In genomic region chr3:71031914-71032521, GRCh38 we compare ENCODE assay signal across 10 cellular contexts.
DNase-seq lines count a peak whose midpoint lies in the region; ATAC-seq and TF ChIP-seq lines count a peak whose summit lies in the region.
"Had no signal": no experiment of that assay in that cellular context is flagged by ENCODE, and none has a peak within 500 bp of the region (broad histone marks: within the 10 kb centered on the region; RNA-seq: fewer than 3 reads in every experiment).

No MANE protein-coding gene starts in this region.

- no peak for DNase-seq in T-helper 2 cell treated with Interferon-gamma antibody and Interleukin-4, amounts not matched to agents 5 μg/mL and 100 μg/mL, for 36 hours (ENCODE audit: low spot score)
- DNase-seq in T-helper 2 cell (no peak), NCI-H2171 treated with DMSO at 0.1 percent for 48 hours (lab: John Stamatoyannopoulos, UW) (peak; percentile 87), heart left ventricle (peak in 3 of 5 donors; percentile 21 to 59 (median 30)), NCI-H187 (lab: John Stamatoyannopoulos, UW) (no peak), cerebellum (ENCODE audit: low spot score) (no peak)
- DNase-seq: MG63, SK-N-SH had no signal

- 41 to 57% (median 45%) methylated on average over 13 of the region's 13 CpGs for WGBS in heart left ventricle, 4 donors

- H3K27me3 ChIP-seq in heart left ventricle: no peaks in the 10 kb centered on the region
- H3K27me3 ChIP-seq: MG63 had no signal

- H3K36me3 ChIP-seq in heart left ventricle: peaks cover 0 to 55% (median 19%) of the 10 kb centered on the region in 9 donors

- H3K4me3 Mint-ChIP-seq in T-helper 2 cell treated with Interferon-gamma antibody and Interleukin-4, amounts not matched to agents 5 μg/mL and 100 μg/mL, for 36 hours: no peak overlapping the region
- peak overlapping the region; percentile 35 for H3K4me3 Mint-ChIP-seq in stimulated activated naive CD8-positive, alpha-beta T cell treated with anti-CD3 and anti-CD28 coated beads, Interleukin-15, Interleukin-2, amounts not matched to agents 100 ng/mL and 50 ng/mL, for 24 hours

- peak overlapping the region; percentile 6 to 70 (median 61) for H3K27ac ChIP-seq in heart left ventricle

- peak overlapping the region; percentile 32 for H3K27ac Mint-ChIP-seq in T-helper 2 cell treated with Interferon-gamma antibody and Interleukin-4, amounts not matched to agents 5 μg/mL and 100 μg/mL, for 36 hours
- H3K27ac Mint-ChIP-seq in stimulated activated naive CD8-positive, alpha-beta T cell treated with anti-CD3 and anti-CD28 coated beads, Interleukin-15, Interleukin-2, amounts not matched to agents 100 ng/mL and 50 ng/mL, for 24 hours: peak overlapping the region; percentile 91

- H3K4me3 ChIP-seq in heart left ventricle: peak overlapping the region in 1 of 12 donors; percentile 3
- H3K4me3 ChIP-seq: MG63 had no signal

- peaks cover 9 to 81% (median 45%) of the 10 kb centered on the region in 12 donors for H3K4me1 ChIP-seq in heart left ventricle

- peaks cover 52% of the 10 kb centered on the region for H3K36me3 Mint-ChIP-seq in T-helper 2 cell treated with Interferon-gamma antibody and Interleukin-4, amounts not matched to agents 5 μg/mL and 100 μg/mL, for 36 hours (ENCODE audit: low read depth)
- H3K36me3 Mint-ChIP-seq in stimulated activated naive CD8-positive, alpha-beta T cell treated with anti-CD3 and anti-CD28 coated beads, Interleukin-15, Interleukin-2, amounts not matched to agents 100 ng/mL and 50 ng/mL, for 24 hours (ENCODE audit: low read depth): peaks cover 90% of the 10 kb centered on the region

- no peaks in the 10 kb centered on the region for H3K9me3 Mint-ChIP-seq in T-helper 2 cell treated with Interferon-gamma antibody and Interleukin-4, amounts not matched to agents 5 μg/mL and 100 μg/mL, for 36 hours
- H3K9me3 Mint-ChIP-seq in stimulated activated naive CD8-positive, alpha-beta T cell treated with anti-CD3 and anti-CD28 coated beads, Interleukin-15, Interleukin-2, amounts not matched to agents 100 ng/mL and 50 ng/mL, for 24 hours: no peaks in the 10 kb centered on the region

- ATAC-seq in heart left ventricle (peak in 3 of 4 donors; percentile 63 to 70 (median 65)), GM21825 (IDR thresholded peaks at IDR 0.05; ENCODE audit: unreplicated experiment) (no peak)

- no peaks in the 10 kb centered on the region for H3K27me3 Mint-ChIP-seq in T-helper 2 cell treated with Interferon-gamma antibody and Interleukin-4, amounts not matched to agents 5 μg/mL and 100 μg/mL, for 36 hours (ENCODE audit: low read depth)
- H3K27me3 Mint-ChIP-seq in stimulated activated naive CD8-positive, alpha-beta T cell treated with anti-CD3 and anti-CD28 coated beads, Interleukin-15, Interleukin-2, amounts not matched to agents 100 ng/mL and 50 ng/mL, for 24 hours: no peaks in the 10 kb centered on the region

- TF ChIP-seq POLR2A in heart left ventricle (IDR thresholded peaks at IDR 0.05): no peak

- no peaks in the 10 kb centered on the region for H3K9me3 ChIP-seq in heart left ventricle
- H3K9me3 ChIP-seq: MG63, SK-N-SH had no signal

- intact Hi-C loops in heart left ventricle (cut with DNase I): loop anchor here in 1 of 10 donors (5.0 kb wide), 1 partner anchor 35 kb away; no protein-coding TSS in a partner anchor

- no peak for TF ChIP-seq CTCF in heart left ventricle (IDR thresholded peaks at IDR 0.05)

- peaks cover 35% of the 10 kb centered on the region for H3K4me1 Mint-ChIP-seq in T-helper 2 cell treated with Interferon-gamma antibody and Interleukin-4, amounts not matched to agents 5 μg/mL and 100 μg/mL, for 36 hours (ENCODE audit: low read depth)
- H3K4me1 Mint-ChIP-seq in stimulated activated naive CD8-positive, alpha-beta T cell treated with anti-CD3 and anti-CD28 coated beads, Interleukin-15, Interleukin-2, amounts not matched to agents 100 ng/mL and 50 ng/mL, for 24 hours (ENCODE audit: low read depth): peaks cover 92% of the 10 kb centered on the region

Comparison
In these comparisons a context has a peak if more than half of its experiments do, and no peak if none do; other contexts are left out.
1. DNase-seq: peak in NCI-H2171 treated with DMSO at 0.1 percent for 48 hours (single experiment) and heart left ventricle (3 of 5); none in T-helper 2 cell treated with Interferon-gamma antibody and Interleukin-4, amounts not matched to agents 5 μg/mL and 100 μg/mL, for 36 hours (single experiment), T-helper 2 cell (0 of 5), NCI-H187 (0 of 2) and cerebellum (single experiment).